Comparison of ENCODE assay signal across 9 cellular contexts in the genomic region with DNA sequence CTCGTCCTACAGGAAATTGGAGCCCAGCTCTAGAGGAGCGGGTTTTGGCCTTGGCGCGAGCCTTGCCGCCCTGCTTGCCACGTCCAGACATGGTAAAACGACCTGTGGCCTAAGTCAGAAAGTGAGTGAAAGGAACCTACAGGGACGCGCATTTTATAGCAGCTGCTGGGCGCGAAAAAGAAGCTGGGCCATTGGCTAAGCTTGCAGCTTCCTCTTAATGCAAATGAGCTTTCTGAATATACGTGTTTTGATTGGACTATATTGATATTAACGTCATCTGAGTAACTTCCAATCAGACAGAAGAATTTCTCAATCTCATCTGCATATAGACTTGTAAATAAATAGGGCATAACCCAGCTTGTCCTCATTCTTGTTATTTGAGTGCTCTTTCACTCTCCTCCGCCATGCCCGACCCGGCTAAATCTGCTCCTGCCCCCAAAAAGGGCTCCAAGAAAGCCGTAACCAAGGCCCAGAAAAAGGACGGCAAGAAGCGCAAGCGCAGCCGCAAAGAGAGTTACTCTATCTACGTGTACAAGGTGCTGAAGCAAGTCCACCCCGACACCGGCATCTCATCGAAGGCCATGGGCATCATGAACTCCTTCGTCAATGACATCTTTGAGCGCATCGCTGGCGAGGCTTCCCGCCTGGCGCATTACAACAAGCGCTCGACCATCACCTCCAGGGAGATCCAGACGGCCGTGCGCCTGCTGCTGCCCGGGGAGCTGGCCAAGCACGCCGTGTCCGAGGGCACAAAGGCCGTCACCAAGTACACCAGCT. TPM values are rescaled to one million over a fixed set of nuclear protein-coding genes. Genes with fewer than 3 reads are reported as not detected.
A peak's percentile ranks its signal among the peaks of the same experiment; 100 is the strongest.
DNase-seq lines count a peak whose midpoint lies in the region; ATAC-seq and TF ChIP-seq lines count a peak whose summit lies in the region.
"Had no signal": no experiment of that assay in that cellular context is flagged by ENCODE, and none has a peak within 500 bp of the region (broad histone marks: within the 10 kb centered on the region; RNA-seq: fewer than 3 reads in every experiment).

No MANE protein-coding gene starts in this region.

- peak overlapping the region; percentile 92 for H3K4me2 ChIP-seq in mesenchymal stem cell (ENCODE audit: low read length, poor library complexity, severe bottlenecking)

- CTCF ChIA-PET in CD4-positive, alpha-beta T cell (lab: Charles Lee), result interaction anchor here (0.8 to 6.4 kb wide), 10 partner anchors 21 to 1901 kb away, joined by 3 to 60 read pairs (median 7); a partner anchor contains a TSS
- CTCF ChIA-PET in activated CD4-positive, alpha-beta memory T cell treated with anti-CD3 and anti-CD28 coated beads for 36 hours (lab: Charles Lee), result interaction anchor here (1.0 to 7.6 kb wide), 10 partner anchors 24 to 766 kb away, joined by 3 to 121 read pairs (median 62); a partner anchor contains a TSS

- H3K23ac ChIP-seq in mesenchymal stem cell (ENCODE audit: low read length in 2 of 2), result no peak overlapping the region

- H2BK12ac ChIP-seq in mesenchymal stem cell (ENCODE audit: low read length in 2 of 2), result no peak overlapping the region

- no peaks in the 10 kb centered on the region for H3K36me3 ChIP-seq in mesenchymal stem cell (ENCODE audit: control insufficient read depth in 1 of 2, insufficient read depth in 2 of 2, low read depth in 1 of 2, low read length in 2 of 2)

- no peaks in the 10 kb centered on the region for H3K79me1 ChIP-seq in mesenchymal stem cell (replicated peaks; ENCODE audit: low read length, poor library complexity, severe bottlenecking)

- H3K27me3 Mint-ChIP-seq in CD4-positive, alpha-beta T cell, result no peaks in the 10 kb centered on the region
- peaks cover 7% of the 10 kb centered on the region for H3K27me3 Mint-ChIP-seq in activated CD4-positive, alpha-beta memory T cell treated with anti-CD3 and anti-CD28 coated beads for 36 hours
- H3K27me3 Mint-ChIP-seq in effector memory CD8-positive, alpha-beta T cell, result no peaks in the 10 kb centered on the region

- 1% methylated on average over 40 of the region's 41 CpGs for WGBS in mesenchymal stem cell

- POLR2A ChIA-PET in CD4-positive, alpha-beta T cell (lab: Charles Lee), result interaction anchor here (0.6 to 10.4 kb wide), 81 partner anchors 9 to 1931 kb away, joined by 3 to 1297 read pairs (median 6); partner anchors contain the start of genes HFE, HMGN4, TRIM27 and TRIM38
- POLR2A ChIA-PET in activated CD4-positive, alpha-beta memory T cell treated with anti-CD3 and anti-CD28 coated beads for 36 hours (lab: Charles Lee), result interaction anchor here (0.6 to 6.1 kb wide), 30 partner anchors 9 to 1871 kb away, joined by 3 to 507 read pairs (median 4); a partner anchor contains a TSS

- H3K18ac ChIP-seq in mesenchymal stem cell (ENCODE audit: low read depth in 1 of 2, low read length in 2 of 2), result peak overlapping the region; percentile 26 to 75

- H3K9me3 Mint-ChIP-seq in CD4-positive, alpha-beta T cell, result peaks cover 2% of the 10 kb centered on the region
- H3K9me3 Mint-ChIP-seq in activated CD4-positive, alpha-beta memory T cell treated with anti-CD3 and anti-CD28 coated beads for 36 hours, result no peaks in the 10 kb centered on the region
- peaks cover 0 to 7% of the 10 kb centered on the region in 2 donors for H3K9me3 Mint-ChIP-seq in effector memory CD8-positive, alpha-beta T cell

- no peak overlapping the region for H2AFZ ChIP-seq in mesenchymal stem cell (ENCODE audit: low read depth, low read length)

- peaks cover 13% of the 10 kb centered on the region for H3K4me1 ChIP-seq in mesenchymal stem cell (ENCODE audit: control insufficient read depth, insufficient read depth, low read depth, low read length)

- peaks cover 29% of the 10 kb centered on the region for H3K4me1 Mint-ChIP-seq in CD4-positive, alpha-beta T cell (ENCODE audit: low read depth)
- H3K4me1 Mint-ChIP-seq in activated CD4-positive, alpha-beta memory T cell treated with anti-CD3 and anti-CD28 coated beads for 36 hours (ENCODE audit: low read depth), result peaks cover 32% of the 10 kb centered on the region
- peaks cover 30 to 36% of the 10 kb centered on the region in 2 donors for H3K4me1 Mint-ChIP-seq in effector memory CD8-positive, alpha-beta T cell (ENCODE audit: low read depth in 2 of 2)

- peak; percentile 76 to 89 (median 83) for DNase-seq in CD4-positive, alpha-beta T cell
- DNase-seq in NCI-H82 (lab: John Stamatoyannopoulos, UW) (peak; percentile 98), mesenchymal stem cell (peak; percentile 99)
- peak; percentile 95 for DNase-seq in activated CD4-positive, alpha-beta memory T cell treated with anti-CD3 and anti-CD28 coated beads for 36 hours
- DNase-seq in effector memory CD8-positive, alpha-beta T cell, result peak; percentile 82 to 88 (median 84)
- peak; percentile 67 for DNase-seq in stimulated activated CD8-positive, alpha-beta memory T cell treated with anti-CD3 and anti-CD28 coated beads, Interleukin-12 subunit alpha, Interleukin-12 subunit beta, amount 100 ng/mL, for 4 hours (ENCODE audit: low read depth)

- peak; percentile 73 for ATAC-seq in CD4-positive, alpha-beta T cell (ENCODE audit: poor library complexity)
- ATAC-seq in GM19452 (IDR thresholded peaks at IDR 0.05; ENCODE audit: unreplicated experiment), result peak; percentile 53
- peak; percentile 46 for ATAC-seq in HG03571 (IDR thresholded peaks at IDR 0.05; ENCODE audit: unreplicated experiment)
- ATAC-seq in effector memory CD8-positive, alpha-beta T cell (replicated peaks), result peak; percentile 68

- intact Hi-C loops in CD4-positive, alpha-beta T cell (cut with DNase I, micrococcal nuclease), result loop anchor here (1.0 to 10.0 kb wide), 11 partner anchors 20 to 1868 kb away; a partner anchor contains a TSS
- intact Hi-C loops in activated CD4-positive, alpha-beta memory T cell treated with anti-CD3 and anti-CD28 coated beads for 36 hours (cut with micrococcal nuclease), result loop anchor here (1.0 to 10.0 kb wide), 13 partner anchors 28 to 1866 kb away; partner anchors contain the start of gene ABT1

- H3K4ac ChIP-seq in mesenchymal stem cell (ENCODE audit: low read depth in 1 of 2, low read length in 2 of 2), result peak overlapping the region in 1 of 2 experiments; percentile 1

- peak overlapping the region; percentile 62 for H4K91ac ChIP-seq in mesenchymal stem cell (ENCODE audit: low read length)

- no peak overlapping the region for H3K4me3 Mint-ChIP-seq in CD4-positive, alpha-beta T cell
- H3K4me3 Mint-ChIP-seq in activated CD4-positive, alpha-beta memory T cell treated with anti-CD3 and anti-CD28 coated beads for 36 hours, result no peak overlapping the region
- no peak overlapping the region for H3K4me3 Mint-ChIP-seq in effector memory CD8-positive, alpha-beta T cell

- H3K27ac Mint-ChIP-seq in CD4-positive, alpha-beta T cell, result no peak overlapping the region
- no peak overlapping the region for H3K27ac Mint-ChIP-seq in activated CD4-positive, alpha-beta memory T cell treated with anti-CD3 and anti-CD28 coated beads for 36 hours
- no peak overlapping the region for H3K27ac Mint-ChIP-seq in effector memory CD8-positive, alpha-beta T cell

- no peak overlapping the region for H2BK5ac ChIP-seq in mesenchymal stem cell (ENCODE audit: low read depth, low read length, poor library complexity, severe bottlenecking)

- H3K14ac ChIP-seq in mesenchymal stem cell (ENCODE audit: low read length in 2 of 2), result no peak overlapping the region

- H2BK15ac ChIP-seq in mesenchymal stem cell (ENCODE audit: low read depth, poor library complexity, severe bottlenecking), result peak overlapping the region; percentile 91

- no peak overlapping the region for H2BK120ac ChIP-seq in mesenchymal stem cell (ENCODE audit: low read depth, low read length)

- H4K8ac ChIP-seq in mesenchymal stem cell (ENCODE audit: low read length), result peak overlapping the region; percentile 28

- H3K9ac ChIP-seq in mesenchymal stem cell (ENCODE audit: low read length), result peak overlapping the region; percentile 94

- no peaks in the 10 kb centered on the region for H3K27me3 ChIP-seq in CD4-positive, alpha-beta T cell (ENCODE audit: control insufficient read depth, insufficient read depth, low read length)
- H3K27me3 ChIP-seq in mesenchymal stem cell (ENCODE audit: control insufficient read depth in 1 of 2, insufficient read depth in 1 of 2, low read length in 2 of 2), result no peaks in the 10 kb centered on the region

- no peak for TF ChIP-seq CTCF in CD4-positive, alpha-beta T cell (IDR thresholded peaks at IDR 0.05)

- H3K36me3 Mint-ChIP-seq in CD4-positive, alpha-beta T cell (ENCODE audit: low read depth), result peaks cover 10% of the 10 kb centered on the region
- H3K36me3 Mint-ChIP-seq in activated CD4-positive, alpha-beta memory T cell treated with anti-CD3 and anti-CD28 coated beads for 36 hours, result peaks cover 10% of the 10 kb centered on the region
- no peaks in the 10 kb centered on the region for H3K36me3 Mint-ChIP-seq in effector memory CD8-positive, alpha-beta T cell (ENCODE audit: insufficient read depth)

- peak overlapping the region; percentile 68 to 93 for H3K4me3 ChIP-seq in mesenchymal stem cell (ENCODE audit: insufficient read depth in 1 of 2, low read depth in 1 of 2, low read length in 2 of 2)

- H2AK5ac ChIP-seq in mesenchymal stem cell (ENCODE audit: low read length, severe bottlenecking), result no peak overlapping the region

- H3K9me3 ChIP-seq in CD4-positive, alpha-beta T cell (ENCODE audit: control insufficient read depth, low read length), result no peaks in the 10 kb centered on the region
- H3K9me3 ChIP-seq in mesenchymal stem cell (ENCODE audit: control insufficient read depth, low read length), result no peaks in the 10 kb centered on the region

- peak overlapping the region; percentile 86 for H3K27ac ChIP-seq in CD4-positive, alpha-beta T cell (ENCODE audit: low read depth, low read length)
- H3K27ac ChIP-seq in mesenchymal stem cell (ENCODE audit: low read length, poor library complexity, severe bottlenecking), result peak overlapping the region; percentile 70

RNA-seq across cellular contexts. Expression of gene OR2B2, which starts 18.9 kb away (rescaled TPM):
- not detected for total RNA-seq in CD4-positive, alpha-beta T cell
- total RNA-seq in activated CD4-positive, alpha-beta memory T cell treated with anti-CD3 and anti-CD28 coated beads for 36 hours, result not detected
- polyA plus RNA-seq in mesenchymal stem cell (2013, experiment 1 of 2), result not detected
- not detected for polyA plus RNA-seq in mesenchymal stem cell (2013, experiment 2 of 2)
- total RNA-seq: frontal cortex had no signal

Comparison
In these comparisons a context has a peak if more than half of its experiments do, and no peak if none do; other contexts are left out.
1. Peak in every context shown above with its lines: DNase-seq, ATAC-seq, H3K4me3 ChIP-seq and H3K27ac ChIP-seq.